In genomic region chr5:169467382-169467781, GRCh38 we compare ENCODE assay signal across 20 cellular contexts.
A peak's percentile ranks its signal among the peaks of the same experiment; 100 is the strongest.
DNase-seq lines count a peak whose midpoint lies in the region; ATAC-seq, FAIRE-seq and TF ChIP-seq lines count a peak whose summit lies in the region.
"Had no signal": no experiment of that assay in that cellular context is flagged by ENCODE, and none has a peak within 500 bp of the region (broad histone marks: within the 10 kb centered on the region; RNA-seq: fewer than 3 reads in every experiment).

No MANE protein-coding gene starts in this region.

- H3K27ac ChIP-seq in endothelial cell of umbilical vein (ENCODE audit: insufficient read depth, low read depth, low read length) (no peak overlapping the region), thyroid gland (peak overlapping the region in 2 of 3 donors; percentile 39 to 52)
- H3K27ac ChIP-seq: GM23248, HL-60 had no signal

- WGBS in thyroid gland, 2 donors = 17 to 31% methylated on average over 3 of the region's 3 CpGs

- BruUV-seq in endothelial cell of umbilical vein (replicated peaks; lab: Mats Ljungman, UMichigan) = no TSS peak

- H3K9me3 ChIP-seq in endothelial cell of umbilical vein (replicated peaks; ENCODE audit: control insufficient read depth, insufficient read depth, low read length) (no peaks in the 10 kb centered on the region), thyroid gland (no peaks in the 10 kb centered on the region)

- no peaks in the 10 kb centered on the region for H4K20me1 ChIP-seq in endothelial cell of umbilical vein (replicated peaks; ENCODE audit: control insufficient read depth, extremely low read depth, insufficient read depth, low read length)

- CTCF ChIA-PET in endothelial cell of umbilical vein (lab: Charles Lee) = no interaction called here

- H3K36me3 ChIP-seq in endothelial cell of umbilical vein (ENCODE audit: control insufficient read depth in 2 of 2, extremely low read depth in 1 of 2, insufficient read depth in 2 of 2, low read length in 2 of 2) (no peaks in the 10 kb centered on the region), thyroid gland (no peaks in the 10 kb centered on the region)

- H3K4me3 ChIP-seq in LNCaP clone FGC (ENCODE audit: low read depth, low read length) (no peak overlapping the region), endothelial cell of umbilical vein (replicated peaks in 1 of 3; ENCODE audit: insufficient read depth in 1 of 3, low read depth in 1 of 3, low read length in 3 of 3) (no peak overlapping the region), thyroid gland (replicated peaks in 1 of 3) (no peak overlapping the region)
- H3K4me3 ChIP-seq: GM23248 had no signal

- TF ChIP-seq POLR2A in endothelial cell of umbilical vein (IDR thresholded peaks at IDR 0.05; ENCODE audit: low read depth, low read length) (no peak), thyroid gland (IDR thresholded peaks at IDR 0.05) (no peak)

- H3K9me1 ChIP-seq in endothelial cell of umbilical vein (replicated peaks; ENCODE audit: control insufficient read depth, extremely low read depth, insufficient read depth, low read length) = no peaks in the 10 kb centered on the region

- H3K79me2 ChIP-seq in endothelial cell of umbilical vein (ENCODE audit: control insufficient read depth, insufficient read depth, low read length) = no peaks in the 10 kb centered on the region

- H3K4me1 ChIP-seq in endothelial cell of umbilical vein (ENCODE audit: control insufficient read depth, extremely low read depth, insufficient read depth, low read length) = no peaks in the 10 kb centered on the region
- H3K4me1 ChIP-seq in thyroid gland = peaks cover 12 to 15% of the 10 kb centered on the region in 2 donors

- dilution Hi-C loops in endothelial cell of umbilical vein (cut with MboI; ENCODE audit: extremely low pct_ligation_motif_present, low sequenced_read_pairs) = no loop called here

- no peak overlapping the region for H2AFZ ChIP-seq in endothelial cell of umbilical vein (ENCODE audit: low read depth, low read length)
- H2AFZ ChIP-seq: GM23248 had no signal

- DNase-seq in LNCaP clone FGC (ENCODE audit: low read depth) (peak; percentile 55), endothelial cell of umbilical vein (ENCODE audit: low read depth, low spot score) (no peak), iris pigment epithelial cell (ENCODE audit: low read depth) (peak; percentile 4), thyroid gland (peak; percentile 68 to 76), GM19238 (ENCODE audit: insufficient read length, low spot score) (no peak), retina (no peak)
- DNase-seq: AML-193; CD4-positive, alpha-beta memory T cell; DMS153; DMS79; GDM1; HCEC 1CT had no signal

- no peak for ATAC-seq in HG03097 (IDR thresholded peaks at IDR 0.05; ENCODE audit: low FRiP score, unreplicated experiment)
- no peak for ATAC-seq in GM21360 (IDR thresholded peaks at IDR 0.05; ENCODE audit: unreplicated experiment)

- intact Hi-C loops in endothelial cell of umbilical vein (cut with micrococcal nuclease) (no loop called here), thyroid gland (cut with DNase I) (no loop called here)

- POLR2A ChIA-PET in endothelial cell of umbilical vein (lab: Charles Lee) = no interaction called here

- no peak for FAIRE-seq in endothelial cell of umbilical vein (lab: Jason Lieb, UNC)
- FAIRE-seq: A204.1, GM12892, GM18507, H54 had no signal

- H3K27me3 ChIP-seq in endothelial cell of umbilical vein (ENCODE audit: control insufficient read depth in 2 of 2, insufficient read depth in 2 of 2, low read length in 2 of 2) (no peaks in the 10 kb centered on the region), thyroid gland (no peaks in the 10 kb centered on the region)

- H3K4me2 ChIP-seq in endothelial cell of umbilical vein (ENCODE audit: insufficient read depth, low read length) = no peak overlapping the region

- H3K9ac ChIP-seq in endothelial cell of umbilical vein (replicated peaks; ENCODE audit: extremely low read depth, insufficient read depth, low read length) = no peak overlapping the region
- H3K9ac ChIP-seq: GM23248 had no signal

- TF ChIP-seq CTCF in LNCaP clone FGC (IDR thresholded peaks at IDR 0.05; ENCODE audit: control insufficient read depth, extremely low read depth, insufficient read depth) (no peak), endothelial cell of umbilical vein (IDR thresholded peaks at IDR 0.05; ENCODE audit: extremely low read depth in 1 of 2, insufficient read depth in 1 of 2, low read depth in 1 of 2, low read length in 2 of 2) (no peak), thyroid gland (IDR thresholded peaks at IDR 0.05) (no peak)

TF ChIP-seq in endothelial cell of umbilical vein, 7 proteins besides CTCF, POLR2A, EP300 and RAD21:
- TF ChIP-seq POLR2AphosphoS5 (IDR thresholded peaks at IDR 0.05; ENCODE audit: insufficient read depth, low read depth, low read length) (no peak), GATA2 (IDR thresholded peaks at IDR 0.05; ENCODE audit: insufficient read depth, insufficient read length, low read depth, low read length) (peak; percentile 23), MYC (IDR thresholded peaks at IDR 0.05; ENCODE audit: low read depth, low read length) (no peak), MAX (IDR thresholded peaks at IDR 0.05; ENCODE audit: insufficient read depth, insufficient read length) (no peak)

Comparison
In these comparisons a context has a peak if more than half of its experiments do, and no peak if none do; other contexts are left out.
1. DNase-seq: peak in LNCaP clone FGC (single experiment), iris pigment epithelial cell (single experiment) and thyroid gland (2 of 2); none in endothelial cell of umbilical vein (single experiment), GM19238 (single experiment) and retina (single experiment).